9 cellular contexts compared by ENCODE assay signal in genomic region chr5:1524799-1525623, GRCh38. TPM values are rescaled to one million over a fixed set of nuclear protein-coding genes. Genes with fewer than 3 reads are reported as not detected.
A peak's percentile ranks its signal among the peaks of the same experiment; 100 is the strongest.
DNase-seq lines count a peak whose midpoint lies in the region; ATAC-seq and TF ChIP-seq lines count a peak whose summit lies in the region.
"Had no signal": no experiment of that assay in that cellular context is flagged by ENCODE, and none has a peak within 500 bp of the region (broad histone marks: within the 10 kb centered on the region; RNA-seq: fewer than 3 reads in every experiment).

No MANE protein-coding gene starts in this region.

- peak overlapping the region; percentile 65 for H3K4me3 ChIP-seq in GM12875 (ENCODE audit: low read depth, low read length)
- no peak overlapping the region for H3K4me3 ChIP-seq in RWPE2 (ENCODE audit: severe bottlenecking)
- H3K4me3 ChIP-seq in heart left ventricle = peak overlapping the region in 5 of 12 donors; percentile 80 to 99 (median 90)
- no peak overlapping the region for H3K4me3 ChIP-seq in psoas muscle

- H3K27me3 ChIP-seq in RWPE2 (ENCODE audit: insufficient read depth, poor library complexity, severe bottlenecking) (no peaks in the 10 kb centered on the region), heart left ventricle (no peaks in the 10 kb centered on the region), psoas muscle (ENCODE audit: insufficient read depth in 3 of 3, low read length in 2 of 3) (peaks cover 0 to 3% (median 0%) of the 10 kb centered on the region in 3 donors)

- no peak for TF ChIP-seq CTCF in GM12875 (IDR thresholded peaks at IDR 0.05; ENCODE audit: borderline replicate concordance, insufficient read depth, low read depth, low read length)
- no peak for TF ChIP-seq CTCF in RWPE2 (IDR thresholded peaks at IDR 0.05; ENCODE audit: poor library complexity, severe bottlenecking)
- TF ChIP-seq CTCF in heart left ventricle (IDR thresholded peaks at IDR 0.05) = no peak
- TF ChIP-seq CTCF in psoas muscle (IDR thresholded peaks at IDR 0.05) = no peak

- in situ Hi-C loops in G401 (cut with HindIII; ENCODE audit: low sequenced_read_pairs) = no loop called here

- H3K4me1 ChIP-seq in RWPE2 (ENCODE audit: insufficient read depth, poor library complexity, severe bottlenecking) = no peaks in the 10 kb centered on the region
- H3K4me1 ChIP-seq in heart left ventricle = peaks cover 0 to 25% (median 17%) of the 10 kb centered on the region in 12 donors
- H3K4me1 ChIP-seq in psoas muscle = no peaks in the 10 kb centered on the region

- H3K9me3 ChIP-seq in RWPE2 (ENCODE audit: severe bottlenecking) = no peaks in the 10 kb centered on the region
- H3K9me3 ChIP-seq in heart left ventricle = no peaks in the 10 kb centered on the region
- H3K9me3 ChIP-seq in psoas muscle = no peaks in the 10 kb centered on the region
- H3K9me3 ChIP-seq: gastrocnemius medialis had no signal

- H3K36me3 ChIP-seq in RWPE2 (ENCODE audit: low read depth) (peaks cover 16% of the 10 kb centered on the region), heart left ventricle (peaks cover 0 to 10% (median 4%) of the 10 kb centered on the region in 9 donors), psoas muscle (ENCODE audit: insufficient read depth in 1 of 2, low read depth in 1 of 2) (no peaks in the 10 kb centered on the region)
- H3K36me3 ChIP-seq: gastrocnemius medialis had no signal

- intact Hi-C loops in heart left ventricle (cut with DNase I) (loop anchor here in 1 of 10 donors (2.0 to 10.0 kb wide), 3 partner anchors 107 to 270 kb away; partner anchors contain the start of genes CLPTM1L and MRPL36), psoas muscle (cut with DNase I) (loop anchor here in 1 of 2 donors (10.0 kb wide), 1 partner anchor 180 kb away; the partner anchor contains the start of gene CLPTM1L)

- DNase-seq in RWPE2 (ENCODE audit: low spot score) (peak; percentile 74), heart left ventricle (peak; percentile 7 to 58 (median 24)), psoas muscle (peak; percentile 17 to 49), G401 (ENCODE audit: low spot score) (no peak), NCI-H524 (lab: John Stamatoyannopoulos, UW) (no peak)

- ATAC-seq in RWPE2 (ENCODE audit: low read depth) (no peak), heart left ventricle (no peak), psoas muscle (peak in 1 of 4 donors; percentile 6), GM19395 (IDR thresholded peaks at IDR 0.05; ENCODE audit: unreplicated experiment) (no peak), HG02973 (IDR thresholded peaks at IDR 0.05; ENCODE audit: unreplicated experiment) (no peak)

- H3K27ac ChIP-seq in RWPE2 (ENCODE audit: poor library complexity, severe bottlenecking) (no peak overlapping the region), heart left ventricle (peak overlapping the region in 1 of 12 donors; percentile 97), psoas muscle (no peak overlapping the region)

- 93 to 95% (median 94%) methylated on average over 12 to 20 of the region's 20 CpGs for WGBS in heart left ventricle, 4 donors
- 87 to 93% (median 92%) methylated on average over 20 of the region's 20 CpGs for WGBS in psoas muscle, 3 donors

- TF ChIP-seq POLR2A in heart left ventricle (IDR thresholded peaks at IDR 0.05) = no peak

RNA-seq across cellular contexts. Expression of gene LPCAT1, which starts 1.3 kb away (rescaled TPM):
- total RNA-seq in heart left ventricle (10 to 100 TPM in 4 of 9 donors, 1 to 10 TPM in 5; 8.2 to 30.6 (median 9.9) TPM), psoas muscle (1 to 10 TPM; 4.7 to 6.2 (median 6.1) TPM)
- polyA plus RNA-seq in heart left ventricle (10 to 100 TPM in 1 of 2 donors, 1 to 10 TPM in 1; 9.6 to 21.9 TPM), psoas muscle (1 to 10 TPM; 2.4 to 4.2 (median 3.4) TPM)
- 71.5 and 143 TPM in 2 replicates for total RNA-seq in G401 (2014; rRNA removed; shearing (Covaris generic))

Comparison
In these comparisons a context has a peak if more than half of its experiments do, and no peak if none do; other contexts are left out.
1. DNase-seq: peak in RWPE2 (single experiment), heart left ventricle (5 of 5) and psoas muscle (2 of 2); none in G401 (single experiment) and NCI-H524 (0 of 2).